22 cellular contexts compared by ENCODE assay signal in the genomic region with DNA sequence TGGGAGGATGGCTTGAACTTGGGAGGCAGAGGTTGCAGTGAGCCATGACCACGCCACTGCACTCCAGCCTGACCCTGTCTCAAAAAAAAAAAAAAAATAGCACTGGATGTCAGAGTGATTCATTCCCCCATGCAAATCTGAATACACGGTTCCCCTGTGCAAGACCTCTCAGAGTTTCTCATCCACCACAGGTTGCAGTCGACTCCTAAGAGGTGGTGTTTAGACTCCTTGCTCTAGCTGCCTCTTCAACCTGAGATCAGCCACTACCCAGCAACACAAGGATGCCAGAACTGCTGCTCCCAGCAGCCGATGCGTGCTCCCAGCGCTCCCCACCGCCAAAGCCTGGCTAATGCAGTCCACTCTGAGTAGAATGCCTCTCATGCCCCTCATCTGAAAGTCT.
"Had no signal": no experiment of that assay in that cellular context is flagged by ENCODE, and none has a peak within 500 bp of the region (broad histone marks: within the 10 kb centered on the region; RNA-seq: fewer than 3 reads in every experiment).

No MANE protein-coding gene starts in this region.

- H3K36me3 Mint-ChIP-seq: activated naive CD8-positive, alpha-beta T cell treated with anti-CD3 and anti-CD28 coated beads for 36 hours; memory B cell had no signal

- H3K27me3 ChIP-seq: esophagus squamous epithelium, gastrocnemius medialis, spleen, upper lobe of left lung had no signal

- H3K27ac ChIP-seq: esophagus squamous epithelium, gastrocnemius medialis, spleen, upper lobe of left lung had no signal

- H3K9me3 ChIP-seq: esophagus squamous epithelium, gastrocnemius medialis, spleen, upper lobe of left lung had no signal

- H3K27ac Mint-ChIP-seq: activated naive CD8-positive, alpha-beta T cell treated with anti-CD3 and anti-CD28 coated beads for 36 hours; activated T-cell treated with anti-CD3 and anti-CD28 coated beads, Interleukin-2, amount 50 U/mL, for 24 hours; activated T-helper 17 cell treated with anti-CD3 and anti-CD28 coated beads, Interleukin-2, amount 50 U/mL, for 72 hours; memory B cell; T-helper 2 cell treated with Interferon-gamma antibody and Interleukin-4, amounts not matched to agents 5 μg/mL and 100 μg/mL, for 36 hours had no signal

- H3K4me3 Mint-ChIP-seq: activated naive CD8-positive, alpha-beta T cell treated with anti-CD3 and anti-CD28 coated beads for 36 hours; activated T-cell treated with anti-CD3 and anti-CD28 coated beads, Interleukin-2, amount 50 U/mL, for 24 hours; activated T-helper 17 cell treated with anti-CD3 and anti-CD28 coated beads, Interleukin-2, amount 50 U/mL, for 72 hours; memory B cell; nephron; T-helper 2 cell treated with Interferon-gamma antibody and Interleukin-4, amounts not matched to agents 5 μg/mL and 100 μg/mL, for 36 hours had no signal

- ATAC-seq: activated T-helper 17 cell treated with anti-CD3 and anti-CD28 coated beads, Interleukin-2, amount 50 U/mL, for 72 hours; gastrocnemius medialis; left colon; stimulated activated naive CD8-positive, alpha-beta T cell treated with anti-CD3 and anti-CD28 coated beads, Interleukin-15, Interleukin-2, amounts not matched to agents 100 U/mL and 50 U/mL, for 24 hours had no signal

- H3K9me3 Mint-ChIP-seq: activated naive CD8-positive, alpha-beta T cell treated with anti-CD3 and anti-CD28 coated beads for 36 hours; activated T-cell treated with anti-CD3 and anti-CD28 coated beads, Interleukin-2, amount 50 U/mL, for 24 hours; activated T-helper 17 cell treated with anti-CD3 and anti-CD28 coated beads, Interleukin-2, amount 50 U/mL, for 72 hours; memory B cell; nephron; T-helper 2 cell treated with Interferon-gamma antibody and Interleukin-4, amounts not matched to agents 5 μg/mL and 100 μg/mL, for 36 hours had no signal

- H3K27me3 Mint-ChIP-seq: activated naive CD8-positive, alpha-beta T cell treated with anti-CD3 and anti-CD28 coated beads for 36 hours; activated T-cell treated with anti-CD3 and anti-CD28 coated beads, Interleukin-2, amount 50 U/mL, for 24 hours had no signal

- H3K4me1 Mint-ChIP-seq: activated naive CD8-positive, alpha-beta T cell treated with anti-CD3 and anti-CD28 coated beads for 36 hours; activated T-helper 17 cell treated with anti-CD3 and anti-CD28 coated beads, Interleukin-2, amount 50 U/mL, for 72 hours; memory B cell had no signal

- H3K36me3 ChIP-seq: gastrocnemius medialis had no signal

- DNase-seq: activated CD4-positive, alpha-beta T cell treated with anti-CD3 and anti-CD28 coated beads for 1 hour; activated CD4-positive, alpha-beta T cell treated with anti-CD3 and anti-CD28 coated beads, Interleukin-2, amount 50 U/mL, for 1 hour; activated naive CD4-positive, alpha-beta T cell treated with Interleukin-2 at 50 U/mL for 16 hours; activated naive CD8-positive, alpha-beta T cell treated with anti-CD3 and anti-CD28 coated beads for 36 hours; activated T-cell treated with anti-CD3 and anti-CD28 coated beads, Interleukin-2, amount 50 U/mL, for 24 hours; central memory CD4-positive, alpha-beta T cell; dermis blood vessel endothelial cell; effector CD8-positive, alpha-beta T cell; esophagus squamous epithelium; gastrocnemius medialis; hypothalamus; left colon; posterior cingulate gyrus; retina; spleen; stimulated activated CD4-positive, alpha-beta T cell treated with anti-CD3 and anti-CD28 coated beads, Interleukin-4, amount 100 ng/mL, for 24 hours; stimulated activated naive CD8-positive, alpha-beta T cell treated with anti-CD3 and anti-CD28 coated beads, Interleukin-15, Interleukin-2, amounts not matched to agents 100 U/mL and 50 U/mL, for 24 hours had no signal

- H3K4me3 ChIP-seq: esophagus squamous epithelium, gastrocnemius medialis, spleen, upper lobe of left lung had no signal
